Comparison of ENCODE assay signal across 14 cellular contexts in genomic region chr2:100882645-100883613, GRCh38.
DNase-seq lines count a peak whose midpoint lies in the region; ATAC-seq, FAIRE-seq and TF ChIP-seq lines count a peak whose summit lies in the region.
"Had no signal": no experiment of that assay in that cellular context is flagged by ENCODE, and none has a peak within 500 bp of the region (broad histone marks: within the 10 kb centered on the region; RNA-seq: fewer than 3 reads in every experiment).

No MANE protein-coding gene starts in this region.

- H3K9me3 ChIP-seq in Peyer's patch (no peaks in the 10 kb centered on the region), keratinocyte (ENCODE audit: control insufficient read depth, low read depth, low read length) (no peaks in the 10 kb centered on the region), suprapubic skin (no peaks in the 10 kb centered on the region)
- H3K9me3 ChIP-seq: HAP-1 had no signal

- H3K79me2 ChIP-seq in keratinocyte (ENCODE audit: control insufficient read depth, insufficient read depth, low read length): no peaks in the 10 kb centered on the region

- TF ChIP-seq POLR2A in Peyer's patch (IDR thresholded peaks at IDR 0.05) (no peak), suprapubic skin (IDR thresholded peaks at IDR 0.05) (no peak)

- peaks cover 2% of the 10 kb centered on the region for H3K9me1 ChIP-seq in keratinocyte (ENCODE audit: control insufficient read depth, extremely low read depth, insufficient read depth, low read length)

- dilution Hi-C loops in keratinocyte (cut with MboI; ENCODE audit: extremely low pct_ligation_motif_present, low sequenced_read_pairs): no loop called here

- H3K4me3 ChIP-seq in Peyer's patch: no peak overlapping the region
- H3K4me3 ChIP-seq in keratinocyte (ENCODE audit: control insufficient read depth in 2 of 3, extremely low read depth in 1 of 3, insufficient read depth in 2 of 3, low read depth in 1 of 3, low read length in 3 of 3): no peak overlapping the region
- H3K4me3 ChIP-seq in suprapubic skin: no peak overlapping the region
- H3K4me3 ChIP-seq: HAP-1 had no signal

- H3K27me3 ChIP-seq in Peyer's patch: no peaks in the 10 kb centered on the region
- no peaks in the 10 kb centered on the region for H3K27me3 ChIP-seq in keratinocyte (ENCODE audit: control insufficient read depth, extremely low read depth, insufficient read depth, low read length)
- H3K27me3 ChIP-seq in suprapubic skin: no peaks in the 10 kb centered on the region

- H3K4me1 ChIP-seq in Peyer's patch (peaks cover 0 to 17% (median 0%) of the 10 kb centered on the region in 4 donors), keratinocyte (ENCODE audit: control insufficient read depth, extremely low read depth, insufficient read depth, low read length) (peaks cover 15% of the 10 kb centered on the region), suprapubic skin (peaks cover 12% of the 10 kb centered on the region)
- H3K4me1 ChIP-seq: HAP-1 had no signal

- peak overlapping the region; percentile 18 for H3K4me2 ChIP-seq in keratinocyte (ENCODE audit: control insufficient read depth, extremely low read depth, insufficient read depth, low read depth, low read length)

- H4K20me1 ChIP-seq in keratinocyte (ENCODE audit: control insufficient read depth, extremely low read depth, insufficient read depth, low read length): peaks cover 14% of the 10 kb centered on the region

- TF ChIP-seq CTCF in Peyer's patch (IDR thresholded peaks at IDR 0.05): no peak
- no peak for TF ChIP-seq CTCF in keratinocyte (optimal IDR thresholded peaks at IDR 0.05 in 1 of 3, IDR thresholded peaks at IDR 0.05 in 1 of 3, conservative IDR thresholded peaks at IDR 0.05 in 1 of 3; ENCODE audit: extremely low read depth in 1 of 3, insufficient read depth in 2 of 3, low read length in 3 of 3)
- no peak for TF ChIP-seq CTCF in suprapubic skin (IDR thresholded peaks at IDR 0.05)

- no peak overlapping the region for H3K9ac ChIP-seq in keratinocyte (ENCODE audit: control insufficient read depth, extremely low read depth, insufficient read depth, low read length)

- DNase-seq in A172 (ENCODE audit: low spot score) (peak; percentile 68), Peyer's patch (peak in 2 of 3 donors; percentile 69 to 77), keratinocyte (ENCODE audit: low read depth, low spot score) (peak; percentile 69), suprapubic skin (ENCODE audit: low spot score in 2 of 2) (no peak), NCI-H748 (lab: John Stamatoyannopoulos, UW; ENCODE audit: unreplicated experiment) (no peak), hippocampal formation (lab: John Stamatoyannopoulos, UW) (no peak)
- DNase-seq: activated naive CD4-positive, alpha-beta T cell treated with anti-CD3 and anti-CD28 coated beads, Interleukin-2, amount 10 ng/mL, durations not matched to agents 7 days and 5 days; C1 segment of cervical spinal cord; NCI-H510A treated with DMSO at 0.1 percent for 48 hours; stimulated activated naive CD4-positive, alpha-beta T cell had no signal

- peak; percentile 78 for FAIRE-seq in keratinocyte (lab: Jason Lieb, UNC)
- FAIRE-seq: GM12891 had no signal

- no peak for TF ChIP-seq EP300 in suprapubic skin (IDR thresholded peaks at IDR 0.05)

- WGBS in suprapubic skin: 62% methylated on average over 11 of the region's 11 CpGs

- H3K27ac ChIP-seq in Peyer's patch (peak overlapping the region in 1 of 4 donors; percentile 35), keratinocyte (ENCODE audit: control insufficient read depth, insufficient read depth, low read length) (no peak overlapping the region), suprapubic skin (no peak overlapping the region)

- H2AFZ ChIP-seq in keratinocyte (ENCODE audit: control insufficient read depth, low read length): no peak overlapping the region

- H3K36me3 ChIP-seq in Peyer's patch (no peaks in the 10 kb centered on the region), keratinocyte (ENCODE audit: control insufficient read depth in 2 of 2, extremely low read depth in 1 of 2, insufficient read depth in 2 of 2, low read length in 2 of 2) (peaks cover 0 to 6% of the 10 kb centered on the region in 2 experiments), suprapubic skin (no peaks in the 10 kb centered on the region)
- H3K36me3 ChIP-seq: HAP-1 had no signal

- ATAC-seq in GM21529 (IDR thresholded peaks at IDR 0.05; ENCODE audit: unreplicated experiment): peak; percentile 59
- no peak for ATAC-seq in GM21515 (IDR thresholded peaks at IDR 0.05; ENCODE audit: unreplicated experiment)

Comparison
In these comparisons a context has a peak if more than half of its experiments do, and no peak if none do; other contexts are left out.
1. DNase-seq: peak in A172 (single experiment), Peyer's patch (2 of 3) and keratinocyte (single experiment); none in suprapubic skin (0 of 2), NCI-H748 (single experiment) and hippocampal formation (0 of 2).